ENCODE assay signal across 9 cellular contexts in genomic region chr1:165235158-165235776, GRCh38.
DNase-seq lines count a peak whose midpoint lies in the region; ATAC-seq and TF ChIP-seq lines count a peak whose summit lies in the region.
"Had no signal": no experiment of that assay in that cellular context is flagged by ENCODE, and none has a peak within 500 bp of the region (broad histone marks: within the 10 kb centered on the region; RNA-seq: fewer than 3 reads in every experiment).

No MANE protein-coding gene starts in this region.

- TF ChIP-seq CTCF in left ventricle myocardium inferior (IDR thresholded peaks at IDR 0.05; ENCODE audit: borderline replicate concordance) = no peak

- H3K4me1 ChIP-seq in ES-I3 (ENCODE audit: insufficient read depth, low read length) (no peaks in the 10 kb centered on the region), left ventricle myocardium inferior (peaks cover 11% of the 10 kb centered on the region)

- H3K4me3 ChIP-seq in left ventricle myocardium inferior = peak overlapping the region; percentile 60

- DNase-seq in NCI-H774 (lab: John Stamatoyannopoulos, UW) (peak; percentile 53), left ventricle myocardium inferior (no peak), putamen (ENCODE audit: low spot score) (peak; percentile 12), NOMO-1 treated with DMSO at 0.1 percent for 48 hours (lab: John Stamatoyannopoulos, UW; ENCODE audit: unreplicated experiment) (no peak), GM19238 (ENCODE audit: insufficient read length, low spot score) (no peak)
- no peak for DNase-seq in stimulated activated naive CD4-positive, alpha-beta T cell treated with Interleukin-2 at 50 U/mL for 16 hours (lab: John Stamatoyannopoulos, UW)
- DNase-seq: GF-D8 had no signal

- H3K9me3 ChIP-seq in ES-I3 (ENCODE audit: control insufficient read depth, insufficient read depth, low read length) = no peaks in the 10 kb centered on the region
- H3K9me3 ChIP-seq in left ventricle myocardium inferior (replicated peaks) = no peaks in the 10 kb centered on the region

- H3K27me3 ChIP-seq in left ventricle myocardium inferior (ENCODE audit: low read depth) = peaks cover 72% of the 10 kb centered on the region

- ATAC-seq in HG03175 (IDR thresholded peaks at IDR 0.05; ENCODE audit: unreplicated experiment) = no peak

- H3K36me3 ChIP-seq in ES-I3 (ENCODE audit: insufficient read depth, low read length) = no peaks in the 10 kb centered on the region
- no peaks in the 10 kb centered on the region for H3K36me3 ChIP-seq in left ventricle myocardium inferior

- H3K9ac ChIP-seq in ES-I3 (ENCODE audit: low read depth, low read length) = peak overlapping the region; percentile 59; the same call in 1 of the 2 replicates

- no peak overlapping the region for H3K27ac ChIP-seq in left ventricle myocardium inferior (replicated peaks)

- intact Hi-C loops in left ventricle myocardium inferior (cut with micrococcal nuclease) = no loop called here

Comparison
In these comparisons a context has a peak if more than half of its experiments do, and no peak if none do; other contexts are left out.
1. DNase-seq: peak in NCI-H774 (single experiment) and putamen (single experiment); none in left ventricle myocardium inferior (single experiment), NOMO-1 treated with DMSO at 0.1 percent for 48 hours (single experiment), stimulated activated naive CD4-positive, alpha-beta T cell treated with Interleukin-2 at 50 U/mL for 16 hours (single experiment) and GM19238 (single experiment).